Comparison of ENCODE assay signal across 7 cellular contexts in the genomic region with DNA sequence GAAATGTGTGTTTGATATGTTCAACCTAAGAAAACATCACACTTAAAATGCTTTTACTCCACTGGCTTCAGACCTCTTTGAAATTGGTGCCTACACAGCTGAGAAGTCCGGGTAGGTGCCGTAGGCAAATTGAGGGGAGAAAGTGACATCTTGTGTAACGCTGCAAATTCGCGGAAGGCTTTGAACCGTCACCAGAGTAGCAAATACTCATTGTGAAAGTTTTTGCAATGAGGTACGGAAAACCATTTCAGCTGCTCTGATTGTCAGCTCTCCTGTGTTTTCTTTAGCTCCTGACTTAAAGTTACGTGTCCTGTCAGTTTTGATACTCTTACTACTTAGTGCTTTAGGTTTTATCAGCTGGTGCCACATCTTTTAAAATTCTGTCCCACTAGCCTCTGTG.
DNase-seq lines count a peak whose midpoint lies in the region; ATAC-seq, FAIRE-seq and TF ChIP-seq lines count a peak whose summit lies in the region.

No MANE protein-coding gene starts in this region.

- H3K4me1 Mint-ChIP-seq in activated CD4-positive, alpha-beta memory T cell treated with anti-CD3 and anti-CD28 coated beads, Interleukin-2, amount 10 ng/mL, durations not matched to agents 7 days and 5 days = peaks cover 32% of the 10 kb centered on the region

- ATAC-seq in GM19043 (IDR thresholded peaks at IDR 0.05; ENCODE audit: low read depth, unreplicated experiment) (peak; percentile 94), HG02798 (IDR thresholded peaks at IDR 0.05; ENCODE audit: poor library complexity, unreplicated experiment) (peak; percentile 94)

- H3K27me3 Mint-ChIP-seq in activated CD4-positive, alpha-beta memory T cell treated with anti-CD3 and anti-CD28 coated beads, Interleukin-2, amount 10 ng/mL, durations not matched to agents 7 days and 5 days = no peaks in the 10 kb centered on the region

- H3K4me3 Mint-ChIP-seq in activated CD4-positive, alpha-beta memory T cell treated with anti-CD3 and anti-CD28 coated beads, Interleukin-2, amount 10 ng/mL, durations not matched to agents 7 days and 5 days = no peak overlapping the region

- peaks cover 13% of the 10 kb centered on the region for H3K9me3 Mint-ChIP-seq in activated CD4-positive, alpha-beta memory T cell treated with anti-CD3 and anti-CD28 coated beads, Interleukin-2, amount 10 ng/mL, durations not matched to agents 7 days and 5 days

- POLR2A ChIA-PET in activated CD4-positive, alpha-beta memory T cell treated with anti-CD3 and anti-CD28 coated beads, Interleukin-2, amount 10 ng/mL, durations not matched to agents 7 days and 5 days (lab: Charles Lee) = interaction anchor here (0.7 to 1.3 kb wide), 3 partner anchors 38 to 125 kb away, joined by 3 to 6 read pairs (median 3); no protein-coding TSS in a partner anchor

- CTCF ChIA-PET in activated CD4-positive, alpha-beta memory T cell treated with anti-CD3 and anti-CD28 coated beads, Interleukin-2, amount 10 ng/mL, durations not matched to agents 7 days and 5 days (lab: Charles Lee) = interaction anchor here (1.0 to 1.5 kb wide), 5 partner anchors 18 to 342 kb away, joined by 3 to 7 read pairs (median 3); no protein-coding TSS in a partner anchor

- peaks cover 20% of the 10 kb centered on the region for H3K36me3 Mint-ChIP-seq in activated CD4-positive, alpha-beta memory T cell treated with anti-CD3 and anti-CD28 coated beads, Interleukin-2, amount 10 ng/mL, durations not matched to agents 7 days and 5 days (ENCODE audit: low read depth)

- H3K27ac Mint-ChIP-seq in activated CD4-positive, alpha-beta memory T cell treated with anti-CD3 and anti-CD28 coated beads, Interleukin-2, amount 10 ng/mL, durations not matched to agents 7 days and 5 days = no peak overlapping the region

- no peak for FAIRE-seq in D721Med (lab: Jason Lieb, UNC)

- peak; percentile 45 for DNase-seq in activated CD4-positive, alpha-beta memory T cell treated with anti-CD3 and anti-CD28 coated beads, Interleukin-2, amount 10 ng/mL, durations not matched to agents 7 days and 5 days
- peak; percentile 20 for DNase-seq in stimulated activated CD4-positive, alpha-beta T cell treated with anti-CD3 and anti-CD28 coated beads, Interleukin-12 subunit alpha, Interleukin-12 subunit beta, amount 100 ng/mL, for 4 hours
- no peak for DNase-seq in OCI-M1 (lab: John Stamatoyannopoulos, UW)
- no peak for DNase-seq in D721Med (ENCODE audit: insufficient read length, low spot score)
- DNase-seq in SIG-M5 (lab: John Stamatoyannopoulos, UW) = no peak

- no peak for TF ChIP-seq CTCF in D721Med (IDR thresholded peaks at IDR 0.05; ENCODE audit: insufficient read depth, missing control alignments)

Comparison
In these comparisons a context has a peak if more than half of its experiments do, and no peak if none do; other contexts are left out.
1. DNase-seq: peak in activated CD4-positive, alpha-beta memory T cell treated with anti-CD3 and anti-CD28 coated beads, Interleukin-2, amount 10 ng/mL, durations not matched to agents 7 days and 5 days (single experiment) and stimulated activated CD4-positive, alpha-beta T cell treated with anti-CD3 and anti-CD28 coated beads, Interleukin-12 subunit alpha, Interleukin-12 subunit beta, amount 100 ng/mL, for 4 hours (single experiment); none in OCI-M1 (single experiment), D721Med (single experiment) and SIG-M5 (single experiment).